In the genomic region with DNA sequence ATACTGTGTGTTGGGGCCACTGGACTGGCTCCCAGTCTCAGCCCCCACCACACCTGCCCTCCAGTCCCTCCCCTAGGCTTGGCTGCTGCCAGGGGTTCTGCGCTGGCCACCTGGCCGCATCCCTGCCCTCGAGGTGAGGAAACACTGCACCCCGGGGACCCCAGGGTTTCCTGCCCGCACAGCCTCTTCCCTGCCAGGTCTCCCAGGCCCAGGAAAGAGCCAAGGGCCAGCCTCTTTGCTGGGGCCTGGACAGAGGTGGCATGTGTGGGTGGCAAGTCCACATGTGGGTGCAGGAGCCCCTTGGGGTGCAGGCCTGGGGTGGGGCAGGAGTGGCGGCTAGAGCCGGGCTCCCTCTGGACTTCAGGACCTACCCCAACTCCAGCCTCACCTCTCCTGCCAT, we compare ENCODE assay signal across 2 cellular contexts.
TF ChIP-seq lines count a peak whose summit lies in the region.

No MANE protein-coding gene starts in this region.

TF ChIP-seq in IMR-90, 13 proteins besides CTCF, POLR2A, EP300 and RAD21:
- TF ChIP-seq, protein P1, sequence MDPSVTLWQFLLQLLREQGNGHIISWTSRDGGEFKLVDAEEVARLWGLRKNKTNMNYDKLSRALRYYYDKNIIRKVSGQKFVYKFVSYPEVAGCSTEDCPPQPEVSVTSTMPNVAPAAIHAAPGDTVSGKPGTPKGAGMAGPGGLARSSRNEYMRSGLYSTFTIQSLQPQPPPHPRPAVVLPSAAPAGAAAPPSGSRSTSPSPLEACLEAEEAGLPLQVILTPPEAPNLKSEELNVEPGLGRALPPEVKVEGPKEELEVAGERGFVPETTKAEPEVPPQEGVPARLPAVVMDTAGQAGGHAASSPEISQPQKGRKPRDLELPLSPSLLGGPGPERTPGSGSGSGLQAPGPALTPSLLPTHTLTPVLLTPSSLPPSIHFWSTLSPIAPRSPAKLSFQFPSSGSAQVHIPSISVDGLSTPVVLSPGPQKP (IDR thresholded peaks at IDR 0.05; ENCODE audit: borderline replicate concordance, low read depth, low read length) = no peak
- TF ChIP-seq BHLHE40 (IDR thresholded peaks at IDR 0.05; ENCODE audit: low read depth, low read length) = no peak

TF ChIP-seq in H1, 55 proteins besides CTCF, POLR2A, EP300 and RAD21:
- TF ChIP-seq, protein P2, sequence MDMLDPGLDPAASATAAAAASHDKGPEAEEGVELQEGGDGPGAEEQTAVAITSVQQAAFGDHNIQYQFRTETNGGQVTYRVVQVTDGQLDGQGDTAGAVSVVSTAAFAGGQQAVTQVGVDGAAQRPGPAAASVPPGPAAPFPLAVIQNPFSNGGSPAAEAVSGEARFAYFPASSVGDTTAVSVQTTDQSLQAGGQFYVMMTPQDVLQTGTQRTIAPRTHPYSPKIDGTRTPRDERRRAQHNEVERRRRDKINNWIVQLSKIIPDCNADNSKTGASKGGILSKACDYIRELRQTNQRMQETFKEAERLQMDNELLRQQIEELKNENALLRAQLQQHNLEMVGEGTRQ (IDR thresholded peaks at IDR 0.05; ENCODE audit: low read length) = no peak
- TF ChIP-seq, protein P3, sequence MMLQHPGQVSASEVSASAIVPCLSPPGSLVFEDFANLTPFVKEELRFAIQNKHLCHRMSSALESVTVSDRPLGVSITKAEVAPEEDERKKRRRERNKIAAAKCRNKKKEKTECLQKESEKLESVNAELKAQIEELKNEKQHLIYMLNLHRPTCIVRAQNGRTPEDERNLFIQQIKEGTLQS (IDR thresholded peaks at IDR 0.05; ENCODE audit: insufficient read depth, low read depth, low read length) = no peak
- TF ChIP-seq YY1 (IDR thresholded peaks at IDR 0.05; ENCODE audit: low read depth, low read length) = no peak
- TF ChIP-seq HDAC6 (IDR thresholded peaks at IDR 0.05; ENCODE audit: low read depth, low read length) = no peak
- TF ChIP-seq GABPA (IDR thresholded peaks at IDR 0.05; ENCODE audit: borderline replicate concordance, insufficient read depth, low read length) = no peak
- TF ChIP-seq ZNF274 (IDR thresholded peaks at IDR 0.05; ENCODE audit: borderline replicate concordance, extremely low read depth, low read length) = no peak
- TF ChIP-seq CTBP2 (IDR thresholded peaks at IDR 0.05; ENCODE audit: borderline replicate concordance, insufficient read depth, insufficient read length, low read length) = no peak
- TF ChIP-seq GTF2F1 (IDR thresholded peaks at IDR 0.05; ENCODE audit: borderline replicate concordance, low read depth, low read length) = no peak
- no peak for TF ChIP-seq KDM4A (IDR thresholded peaks at IDR 0.05; ENCODE audit: low read depth, low read length, severe bottlenecking)
- no peak for TF ChIP-seq SP1 (IDR thresholded peaks at IDR 0.05; ENCODE audit: low read depth, low read length)
- no peak for TF ChIP-seq CHD1 (IDR thresholded peaks at IDR 0.05; ENCODE audit: low read depth, low read length)
- TF ChIP-seq BACH1 (IDR thresholded peaks at IDR 0.05; ENCODE audit: low read length) = no peak
- no peak for TF ChIP-seq BCL11A (IDR thresholded peaks at IDR 0.05; ENCODE audit: low read depth in 2 of 2, low read length in 2 of 2)
- no peak for TF ChIP-seq SIRT6 (IDR thresholded peaks at IDR 0.05; ENCODE audit: low read length)
- no peak for TF ChIP-seq CHD2 (IDR thresholded peaks at IDR 0.05; ENCODE audit: low read length)
- no peak for TF ChIP-seq RXRA (IDR thresholded peaks at IDR 0.05; ENCODE audit: insufficient read depth, low read depth, low read length)
- no peak for TF ChIP-seq TCF12 (IDR thresholded peaks at IDR 0.05; ENCODE audit: low read depth, low read length)
- TF ChIP-seq TBP (IDR thresholded peaks at IDR 0.05; ENCODE audit: low read depth, low read length) = no peak
- TF ChIP-seq KDM1A (IDR thresholded peaks at IDR 0.05; ENCODE audit: borderline replicate concordance, low read length) = no peak
TF ChIP-seq in H1: peak in this region for 0.
